ENCODE assay signal across 1 cellular context in the genomic region with DNA sequence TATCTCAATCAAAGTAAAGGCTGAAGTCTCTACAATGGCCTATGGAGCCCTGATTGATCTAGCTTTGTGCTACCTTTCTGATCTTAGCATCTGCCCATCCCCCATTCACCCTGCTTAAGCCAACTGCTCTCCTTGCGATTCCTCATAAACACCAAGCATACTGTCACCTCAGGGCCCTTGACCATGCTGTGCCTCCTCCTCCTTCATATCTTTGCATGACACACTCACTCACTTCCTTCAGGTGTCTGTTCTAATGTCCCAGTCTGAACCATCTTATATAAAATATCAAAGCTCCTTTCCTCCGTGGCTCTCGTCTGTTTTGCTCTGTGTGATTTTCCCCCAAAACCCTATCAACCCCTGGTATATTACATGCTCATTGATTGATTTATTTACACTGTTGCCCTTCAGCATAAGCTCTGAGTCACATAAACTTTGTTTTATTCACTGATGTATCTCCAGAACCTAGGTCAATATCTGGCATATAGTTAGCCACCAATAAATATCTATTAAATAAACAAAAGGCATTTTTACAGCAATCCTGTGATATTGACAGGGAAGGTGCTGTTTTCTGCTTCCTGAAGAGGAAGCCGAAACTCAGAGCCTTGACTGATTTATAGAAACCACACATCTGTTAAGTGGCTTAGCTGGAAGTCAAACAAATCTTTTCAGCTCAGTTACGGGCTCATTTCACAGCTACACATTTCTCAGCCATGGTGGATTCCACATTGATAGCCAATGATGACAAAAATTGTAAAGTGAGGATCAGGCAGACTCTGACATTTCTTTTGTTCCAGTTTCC.
TF ChIP-seq lines count a peak whose summit lies in the region.

No MANE protein-coding gene starts in this region.

TF ChIP-seq in GM12878, 131 proteins besides CTCF, POLR2A, EP300 and RAD21:
- TF ChIP-seq NBN (IDR thresholded peaks at IDR 0.05), result no peak
- TF ChIP-seq RUNX3 (IDR thresholded peaks at IDR 0.05; ENCODE audit: low read length), result peak; percentile 38
